28 cellular contexts compared by ENCODE assay signal in the genomic region with DNA sequence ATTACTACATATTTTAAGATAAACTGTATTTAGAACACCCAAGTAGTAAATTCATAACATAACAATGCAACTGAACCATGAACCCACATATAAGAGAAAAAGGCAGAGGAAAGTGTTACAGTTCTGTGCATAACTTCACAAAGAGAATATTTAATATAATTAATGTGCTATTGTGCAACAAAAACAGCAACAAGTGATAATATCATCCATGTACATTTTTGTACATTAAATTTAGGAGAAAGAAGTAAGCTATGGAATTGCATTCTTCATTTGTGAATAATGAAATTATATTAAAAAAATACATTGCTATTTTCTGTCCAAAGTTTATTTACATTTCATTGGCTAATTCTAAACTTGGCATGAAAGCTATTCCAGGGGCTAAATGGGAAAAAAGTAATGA.
"Had no signal": no experiment of that assay in that cellular context is flagged by ENCODE, and none has a peak within 500 bp of the region (broad histone marks: within the 10 kb centered on the region; RNA-seq: fewer than 3 reads in every experiment).

No MANE protein-coding gene starts in this region.

- H3K27ac ChIP-seq: brain microvascular endothelial cell, epithelial cell of prostate, esophagus squamous epithelium, gastroesophageal sphincter had no signal

- H3K4me3 Mint-ChIP-seq: activated CD4-positive, alpha-beta memory T cell treated with anti-CD3 and anti-CD28 coated beads, Interleukin-2, amount 10 ng/mL, durations not matched to agents 7 days and 5 days; activated CD4-positive, alpha-beta T cell treated with anti-CD3 and anti-CD28 coated beads, Interleukin-2, amount 10 ng/mL, durations not matched to agents 7 days and 5 days; activated naive CD8-positive, alpha-beta T cell; activated T-cell treated with anti-CD3 and anti-CD28 coated beads, Interleukin-2, amount 50 U/mL, for 24 hours; activated T-helper 17 cell treated with anti-CD3 and anti-CD28 coated beads, Interleukin-2, amount 50 U/mL, for 72 hours; effector memory CD8-positive, alpha-beta T cell had no signal

- H3K9me3 Mint-ChIP-seq: activated CD4-positive, alpha-beta memory T cell treated with anti-CD3 and anti-CD28 coated beads, Interleukin-2, amount 10 ng/mL, durations not matched to agents 7 days and 5 days; activated CD4-positive, alpha-beta T cell treated with anti-CD3 and anti-CD28 coated beads, Interleukin-2, amount 10 ng/mL, durations not matched to agents 7 days and 5 days; activated T-cell treated with anti-CD3 and anti-CD28 coated beads, Interleukin-2, amount 50 U/mL, for 24 hours; activated T-helper 17 cell treated with anti-CD3 and anti-CD28 coated beads, Interleukin-2, amount 50 U/mL, for 72 hours; effector memory CD8-positive, alpha-beta T cell had no signal

- H3K4me1 ChIP-seq: gastroesophageal sphincter had no signal

- DNase-seq: activated CD4-positive, alpha-beta memory T cell treated with anti-CD3 and anti-CD28 coated beads, Interleukin-2, amount 10 ng/mL, durations not matched to agents 7 days and 5 days; activated CD4-positive, alpha-beta T cell treated with anti-CD3 and anti-CD28 coated beads for 4 hours; activated CD4-positive, alpha-beta T cell treated with anti-CD3 and anti-CD28 coated beads, Interleukin-2, amount 10 ng/mL, durations not matched to agents 7 days and 5 days; activated CD4-positive, alpha-beta T cell treated with anti-CD3 and anti-CD28 coated beads, Interleukin-2, amount 50 U/mL, for 4 hours; activated CD4-positive, CD25-positive, alpha-beta regulatory T cell; activated CD4-positive, CD25-positive, alpha-beta regulatory T cell treated with anti-CD3 and anti-CD28 coated beads, Interleukin-2, amount 50 U/mL, for 72 hours; activated CD8-positive, alpha-beta memory T cell treated with anti-CD3 and anti-CD28 coated beads, Interleukin-2, amount 50 U/mL, for 48 hours; activated effector memory CD4-positive, alpha-beta T cell treated with Interleukin-2 at 50 U/mL for 16 hours; activated gamma-delta T cell treated with Interleukin-2 at 50 U/mL for 16 hours; activated naive CD4-positive, alpha-beta T cell treated with anti-CD3 and anti-CD28 coated beads, Interleukin-2, amount 50 U/mL, for 16 hours; activated naive CD4-positive, alpha-beta T cell treated with Interleukin-2 at 50 U/mL for 16 hours; activated T-cell treated with anti-CD3 and anti-CD28 coated beads for 4 hours; activated T-cell treated with anti-CD3 and anti-CD28 coated beads, Interleukin-2, amount 50 U/mL, for 24 hours; amniotic stem cell; brain microvascular endothelial cell; caudate nucleus; cortex of kidney; dermis blood vessel endothelial cell; effector CD4-positive, alpha-beta T cell; effector memory CD8-positive, alpha-beta T cell; esophagus squamous epithelium; foreskin melanocyte; T-helper 2 cell had no signal

- H3K4me3 ChIP-seq: esophagus squamous epithelium, gastroesophageal sphincter had no signal

- H3K27me3 ChIP-seq: brain microvascular endothelial cell, esophagus squamous epithelium, gastroesophageal sphincter had no signal

- H3K4me1 Mint-ChIP-seq: activated CD4-positive, alpha-beta memory T cell treated with anti-CD3 and anti-CD28 coated beads, Interleukin-2, amount 10 ng/mL, durations not matched to agents 7 days and 5 days; activated CD4-positive, alpha-beta T cell treated with anti-CD3 and anti-CD28 coated beads, Interleukin-2, amount 10 ng/mL, durations not matched to agents 7 days and 5 days; activated T-helper 17 cell treated with anti-CD3 and anti-CD28 coated beads, Interleukin-2, amount 50 U/mL, for 72 hours had no signal

- H3K9me3 ChIP-seq: esophagus squamous epithelium, gastroesophageal sphincter had no signal

- H3K27me3 Mint-ChIP-seq: activated CD4-positive, alpha-beta memory T cell treated with anti-CD3 and anti-CD28 coated beads, Interleukin-2, amount 10 ng/mL, durations not matched to agents 7 days and 5 days; activated CD4-positive, alpha-beta T cell treated with anti-CD3 and anti-CD28 coated beads, Interleukin-2, amount 10 ng/mL, durations not matched to agents 7 days and 5 days; activated naive CD8-positive, alpha-beta T cell; activated T-cell treated with anti-CD3 and anti-CD28 coated beads, Interleukin-2, amount 50 U/mL, for 24 hours; activated T-helper 17 cell treated with anti-CD3 and anti-CD28 coated beads, Interleukin-2, amount 50 U/mL, for 72 hours; effector memory CD8-positive, alpha-beta T cell had no signal

- FAIRE-seq: astrocyte had no signal

- H3K27ac Mint-ChIP-seq: activated CD4-positive, alpha-beta memory T cell treated with anti-CD3 and anti-CD28 coated beads, Interleukin-2, amount 10 ng/mL, durations not matched to agents 7 days and 5 days; activated CD4-positive, alpha-beta T cell treated with anti-CD3 and anti-CD28 coated beads, Interleukin-2, amount 10 ng/mL, durations not matched to agents 7 days and 5 days; activated naive CD8-positive, alpha-beta T cell; activated T-cell treated with anti-CD3 and anti-CD28 coated beads, Interleukin-2, amount 50 U/mL, for 24 hours; activated T-helper 17 cell treated with anti-CD3 and anti-CD28 coated beads, Interleukin-2, amount 50 U/mL, for 72 hours; effector memory CD8-positive, alpha-beta T cell had no signal
